12 cellular contexts compared by ENCODE assay signal in genomic region chrX:10404435-10404834, GRCh38.
"Had no signal": no experiment of that assay in that cellular context is flagged by ENCODE, and none has a peak within 500 bp of the region (broad histone marks: within the 10 kb centered on the region; RNA-seq: fewer than 3 reads in every experiment).

No MANE protein-coding gene starts in this region.

- H3K36me3 ChIP-seq: esophagus squamous epithelium, neutrophil, right atrium auricular region, tibial nerve, vagina had no signal

- H3K4me1 ChIP-seq: esophagus squamous epithelium, right atrium auricular region, tibial nerve, vagina had no signal

- H3K9me3 Mint-ChIP-seq: activated CD4-positive, alpha-beta T cell treated with anti-CD3 and anti-CD28 coated beads, Interleukin-2, amount 10 ng/mL, durations not matched to agents 7 days and 5 days had no signal

- H3K4me3 ChIP-seq: esophagus squamous epithelium, lung, right atrium auricular region, smooth muscle cell, tibial nerve, vagina had no signal

- H3K4me1 Mint-ChIP-seq: activated CD4-positive, alpha-beta T cell treated with anti-CD3 and anti-CD28 coated beads, Interleukin-2, amount 10 ng/mL, durations not matched to agents 7 days and 5 days; naive B cell had no signal

- H3K4me3 Mint-ChIP-seq: activated CD4-positive, alpha-beta T cell treated with anti-CD3 and anti-CD28 coated beads, Interleukin-2, amount 10 ng/mL, durations not matched to agents 7 days and 5 days; naive B cell had no signal

- H3K9me3 ChIP-seq: esophagus squamous epithelium, neutrophil, right atrium auricular region, tibial nerve, vagina had no signal

- H3K27ac Mint-ChIP-seq: activated CD4-positive, alpha-beta T cell treated with anti-CD3 and anti-CD28 coated beads, Interleukin-2, amount 10 ng/mL, durations not matched to agents 7 days and 5 days; naive B cell had no signal

- H3K27ac ChIP-seq: esophagus squamous epithelium, neutrophil, right atrium auricular region, tibial nerve, vagina had no signal

- H3K27me3 ChIP-seq: esophagus squamous epithelium, neutrophil, right atrium auricular region, tibial nerve, vagina had no signal

- H3K4me2 ChIP-seq: smooth muscle cell had no signal

- H3K36me3 Mint-ChIP-seq: naive B cell had no signal

- H3K27me3 Mint-ChIP-seq: activated CD4-positive, alpha-beta T cell treated with anti-CD3 and anti-CD28 coated beads, Interleukin-2, amount 10 ng/mL, durations not matched to agents 7 days and 5 days; naive B cell had no signal

- DNase-seq: activated CD4-positive, alpha-beta T cell treated with anti-CD3 and anti-CD28 coated beads, Interleukin-2, amount 10 ng/mL, durations not matched to agents 7 days and 5 days; activated CD4-positive, CD25-positive, alpha-beta regulatory T cell; activated naive CD4-positive, alpha-beta T cell treated with anti-CD3 and anti-CD28 coated beads, Interleukin-2, amount 50 U/mL, for 16 hours; amygdala; esophagus squamous epithelium; naive B cell had no signal
